In genomic region chr1:89739013-89739843, GRCh38 we compare ENCODE assay signal across 8 cellular contexts.
A peak's percentile ranks its signal among the peaks of the same experiment; 100 is the strongest.
DNase-seq lines count a peak whose midpoint lies in the region; ATAC-seq, FAIRE-seq and TF ChIP-seq lines count a peak whose summit lies in the region.

No MANE protein-coding gene starts in this region.

- H3K9me3 Mint-ChIP-seq in T-helper 1 cell treated with Interleukin-12 subunit alpha and Interleukin-12 subunit beta and Interleukin-4 antibody, amounts not matched to agents 30 μg/mL and 1 μg/mL, for 36 hours = no peaks in the 10 kb centered on the region

- peak overlapping the region in 1 of 2 donors; percentile 77 for H3K27ac ChIP-seq in small intestine (ENCODE audit: low read depth in 1 of 2, low read length in 1 of 2)

- no peaks in the 10 kb centered on the region for H3K27me3 Mint-ChIP-seq in T-helper 1 cell treated with Interleukin-12 subunit alpha and Interleukin-12 subunit beta and Interleukin-4 antibody, amounts not matched to agents 30 μg/mL and 1 μg/mL, for 36 hours (ENCODE audit: low read depth)

- peak; percentile 85 for DNase-seq in epithelial cell of esophagus (ENCODE audit: low read depth)
- DNase-seq in stimulated activated CD4-positive, alpha-beta T cell treated with anti-CD3 and anti-CD28 coated beads, TNF-alpha, amount 100 ng/mL, for 24 hours (ENCODE audit: low read depth in 3 of 3) = peak in 2 of 3 experiments; percentile 23 to 54
- DNase-seq in BE2C = no peak
- DNase-seq in SK-N-DZ (ENCODE audit: low spot score) = no peak
- DNase-seq in KBM-7 = no peak
- no peak for DNase-seq in small intestine

- H3K4me3 Mint-ChIP-seq in T-helper 1 cell treated with Interleukin-12 subunit alpha and Interleukin-12 subunit beta and Interleukin-4 antibody, amounts not matched to agents 30 μg/mL and 1 μg/mL, for 36 hours = peak overlapping the region; percentile 69

- FAIRE-seq in small intestine (lab: Jason Lieb, UNC) = no peak

- no peak for TF ChIP-seq CTCF in epithelial cell of esophagus (IDR thresholded peaks at IDR 0.05; ENCODE audit: insufficient read depth, low read depth, low read length, missing control alignments)
- TF ChIP-seq CTCF in BE2C (IDR thresholded peaks at IDR 0.05; ENCODE audit: low read depth, low read length) = no peak

- peak; percentile 50 for ATAC-seq in GM21576 (IDR thresholded peaks at IDR 0.05; ENCODE audit: unreplicated experiment)

- in situ Hi-C loops in KBM-7 (cut with MboI; ENCODE audit: low pct_unique_long_range_greater_than_20kb, low sequenced_read_pairs) = no loop called here

- H3K4me1 ChIP-seq in BE2C = no peaks in the 10 kb centered on the region
- no peaks in the 10 kb centered on the region for H3K4me1 ChIP-seq in small intestine (ENCODE audit: control insufficient read depth in 2 of 2, insufficient read depth in 1 of 2, low read depth in 1 of 2, low read length in 1 of 2)

- peaks cover 19% of the 10 kb centered on the region for H3K36me3 Mint-ChIP-seq in T-helper 1 cell treated with Interleukin-12 subunit alpha and Interleukin-12 subunit beta and Interleukin-4 antibody, amounts not matched to agents 30 μg/mL and 1 μg/mL, for 36 hours (ENCODE audit: low read depth)

- no peaks in the 10 kb centered on the region for H3K9me3 ChIP-seq in BE2C
- H3K9me3 ChIP-seq in small intestine (ENCODE audit: control insufficient read depth, low read depth) = no peaks in the 10 kb centered on the region

- H3K27me3 ChIP-seq in BE2C = no peaks in the 10 kb centered on the region
- H3K27me3 ChIP-seq in small intestine (ENCODE audit: control insufficient read depth in 2 of 2, insufficient read depth in 2 of 2, low read length in 2 of 2) = no peaks in the 10 kb centered on the region

- H3K27ac Mint-ChIP-seq in T-helper 1 cell treated with Interleukin-12 subunit alpha and Interleukin-12 subunit beta and Interleukin-4 antibody, amounts not matched to agents 30 μg/mL and 1 μg/mL, for 36 hours = peak overlapping the region; percentile 92

- H3K36me3 ChIP-seq in BE2C (no peaks in the 10 kb centered on the region), small intestine (ENCODE audit: control insufficient read depth in 2 of 2, insufficient read depth in 2 of 2, low read length in 2 of 2) (no peaks in the 10 kb centered on the region)

- peaks cover 47% of the 10 kb centered on the region for H3K4me1 Mint-ChIP-seq in T-helper 1 cell treated with Interleukin-12 subunit alpha and Interleukin-12 subunit beta and Interleukin-4 antibody, amounts not matched to agents 30 μg/mL and 1 μg/mL, for 36 hours (ENCODE audit: low read depth)

- H3K4me3 ChIP-seq in epithelial cell of esophagus (ENCODE audit: low read length) (no peak overlapping the region), BE2C (ENCODE audit: low read depth, low read length) (no peak overlapping the region), small intestine (ENCODE audit: low read depth in 1 of 2, low read length in 2 of 2) (no peak overlapping the region)

- 65 to 71% (median 65%) methylated on average over 10 of the region's 10 CpGs for WGBS in small intestine, 3 donors

Comparison
In these comparisons a context has a peak if more than half of its experiments do, and no peak if none do; other contexts are left out.
1. DNase-seq: peak in epithelial cell of esophagus (single experiment) and stimulated activated CD4-positive, alpha-beta T cell treated with anti-CD3 and anti-CD28 coated beads, TNF-alpha, amount 100 ng/mL, for 24 hours (2 of 3); none in BE2C (single experiment), SK-N-DZ (single experiment), KBM-7 (single experiment) and small intestine (single experiment).